In genomic region chr4:153026947-153027346, GRCh38 we compare ENCODE assay signal across 29 cellular contexts.
"Had no signal": no experiment of that assay in that cellular context is flagged by ENCODE, and none has a peak within 500 bp of the region (broad histone marks: within the 10 kb centered on the region; RNA-seq: fewer than 3 reads in every experiment).

No MANE protein-coding gene starts in this region.

- DNase-seq: activated CD4-positive, alpha-beta T cell treated with anti-CD3 and anti-CD28 coated beads, Interleukin-2, amount 10 ng/mL, durations not matched to agents 7 days and 5 days; activated CD4-positive, alpha-beta T cell treated with anti-CD3 and anti-CD28 coated beads, Interleukin-2, amount 50 U/mL, for 48 hours; activated CD8-positive, alpha-beta T cell treated with anti-CD3 and anti-CD28 coated beads, Interleukin-2, amount 10 ng/mL, durations not matched to agents 7 days and 5 days; activated gamma-delta T cell; activated naive CD4-positive, alpha-beta T cell treated with anti-CD3 and anti-CD28 coated beads for 36 hours; activated T-cell treated with anti-CD3 and anti-CD28 coated beads, Interleukin-2, amount 50 U/mL, for 24 hours; adrenal gland; body of pancreas; caudate nucleus; cerebellar nuclear complex; MG63; NCI-H1048; NCI-H1105 treated with DMSO at 0.1 percent for 48 hours; NCI-H1436; NCI-H1694; NCI-H1930; NCI-H2081 treated with DMSO at 0.1 percent for 48 hours; NCI-H345; NCI-H524 treated with DMSO at 0.1 percent for 48 hours; SHP77; SJCRH30; T1000; WERI-Rb-1 had no signal

- H3K9me3 ChIP-seq: adrenal gland, body of pancreas, MG63, SJCRH30 had no signal

- H3K4me3 Mint-ChIP-seq: activated CD4-positive, alpha-beta T cell treated with anti-CD3 and anti-CD28 coated beads, Interleukin-2, amount 10 ng/mL, durations not matched to agents 7 days and 5 days; activated CD8-positive, alpha-beta T cell treated with anti-CD3 and anti-CD28 coated beads, Interleukin-2, amount 10 ng/mL, durations not matched to agents 7 days and 5 days; activated naive CD4-positive, alpha-beta T cell treated with anti-CD3 and anti-CD28 coated beads for 36 hours; activated T-cell treated with anti-CD3 and anti-CD28 coated beads, Interleukin-2, amount 50 U/mL, for 24 hours had no signal

- H3K36me3 ChIP-seq: adrenal gland, breast epithelium, MG63, SJCRH30, WERI-Rb-1 had no signal

- FAIRE-seq: astrocyte had no signal

- H3K4me3 ChIP-seq: adrenal gland, body of pancreas, breast epithelium, MG63, SJCRH30, SK-N-MC had no signal

- H3K27me3 ChIP-seq: adrenal gland, body of pancreas, breast epithelium, MG63, SJCRH30 had no signal

- ATAC-seq: activated CD8-positive, alpha-beta T cell treated with anti-CD3 and anti-CD28 coated beads, Interleukin-2, amount 10 ng/mL, durations not matched to agents 7 days and 5 days; activated naive CD4-positive, alpha-beta T cell treated with anti-CD3 and anti-CD28 coated beads, Interleukin-2, amount 50 U/mL, for 72 hours; body of pancreas; Panc1 had no signal

- H3K4me1 ChIP-seq: adrenal gland, body of pancreas, breast epithelium, SJCRH30 had no signal

- H3K27ac Mint-ChIP-seq: activated CD4-positive, alpha-beta T cell treated with anti-CD3 and anti-CD28 coated beads, Interleukin-2, amount 10 ng/mL, durations not matched to agents 7 days and 5 days; activated CD8-positive, alpha-beta T cell treated with anti-CD3 and anti-CD28 coated beads, Interleukin-2, amount 10 ng/mL, durations not matched to agents 7 days and 5 days; activated naive CD4-positive, alpha-beta T cell treated with anti-CD3 and anti-CD28 coated beads for 36 hours; activated naive CD4-positive, alpha-beta T cell treated with anti-CD3 and anti-CD28 coated beads, Interleukin-2, amount 50 U/mL, for 72 hours; activated T-cell treated with anti-CD3 and anti-CD28 coated beads, Interleukin-2, amount 50 U/mL, for 24 hours; activated T-helper 2 cell treated with anti-CD3 and anti-CD28 coated beads, Interferon-gamma antibody, Interleukin-2, Interleukin-4, amounts not matched to agents 10 μg/mL and 5 μg/mL and 100 μg/mL, durations not matched to agents 14 hours and 24 hours and 36 hours had no signal

- H3K27ac ChIP-seq: adrenal gland, body of pancreas, breast epithelium, SJCRH30, SK-N-MC, WERI-Rb-1 had no signal

- H3K27me3 Mint-ChIP-seq: activated CD4-positive, alpha-beta T cell treated with anti-CD3 and anti-CD28 coated beads, Interleukin-2, amount 10 ng/mL, durations not matched to agents 7 days and 5 days; activated T-cell treated with anti-CD3 and anti-CD28 coated beads, Interleukin-2, amount 50 U/mL, for 24 hours had no signal
